ENCODE assay signal across 1 cellular context in the genomic region with DNA sequence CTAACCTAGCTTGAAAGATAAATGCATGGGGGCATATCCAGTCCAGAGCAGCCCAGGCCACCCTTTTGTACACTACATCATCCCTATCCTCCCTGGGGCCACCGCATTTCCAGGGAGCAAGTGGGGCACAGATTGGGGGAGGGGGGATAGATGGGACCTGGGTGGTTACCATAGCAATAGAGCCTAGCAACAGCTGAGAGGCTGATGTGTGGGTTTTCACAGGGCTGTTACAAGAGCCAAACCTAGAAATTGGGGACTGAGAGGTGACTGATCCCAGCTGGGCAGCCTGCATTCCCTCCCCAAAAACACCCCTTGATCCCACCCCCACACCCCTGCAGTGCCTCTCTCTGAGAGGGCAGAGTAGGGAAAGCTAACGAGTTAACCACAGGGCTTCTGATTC.
TF ChIP-seq lines count a peak whose summit lies in the region.

No MANE protein-coding gene starts in this region.

TF ChIP-seq in GM12878, 131 proteins besides CTCF, POLR2A, EP300 and RAD21:
- TF ChIP-seq BMI1 (IDR thresholded peaks at IDR 0.05; ENCODE audit: borderline replicate concordance) (0 out of 2 replicates have a peak, but pooled peaks have one; percentile 15), BACH1 (IDR thresholded peaks at IDR 0.05; ENCODE audit: borderline replicate concordance) (no peak)
TF ChIP-seq in GM12878: peak in this region for 1.
